ENCODE assay signal across 8 cellular contexts in genomic region chr11:44621140-44621681, GRCh38. TPM values are rescaled to one million over a fixed set of nuclear protein-coding genes. Genes with fewer than 3 reads are reported as not detected.
DNase-seq lines count a peak whose midpoint lies in the region; ATAC-seq lines count a peak whose summit lies in the region.

No MANE protein-coding gene starts in this region.

- DNase-seq in G401 (ENCODE audit: low spot score) (peak; percentile 84), HuH-7.5 (ENCODE audit: low spot score) (peak; percentile 75), RPMI8226 (peak; percentile 53), globus pallidus (ENCODE audit: low spot score) (peak; percentile 71), occipital lobe (lab: John Stamatoyannopoulos, UW) (peak; percentile 64), T1000 (lab: John Stamatoyannopoulos, UW) (no peak)
- peak; percentile 69 for DNase-seq in activated naive CD4-positive, alpha-beta T cell treated with Interleukin-2 at 50 U/mL for 16 hours

- in situ Hi-C loops in G401 (cut with HindIII; ENCODE audit: low sequenced_read_pairs) = loop anchor here (10.0 kb wide), 1 partner anchor 274 kb away; no protein-coding TSS in a partner anchor

- no peak for ATAC-seq in HG03097 (IDR thresholded peaks at IDR 0.05; ENCODE audit: low FRiP score, unreplicated experiment)

RNA-seq across cellular contexts. Expression of gene CD82, which starts 55.7 kb away (rescaled TPM):
- 16.1 and 18.7 TPM in 2 replicates for total RNA-seq in G401 (2014; rRNA removed; shearing (Covaris generic))
- total RNA-seq in occipital lobe = 8.3 TPM
